ENCODE assay signal across 8 cellular contexts in the genomic region with DNA sequence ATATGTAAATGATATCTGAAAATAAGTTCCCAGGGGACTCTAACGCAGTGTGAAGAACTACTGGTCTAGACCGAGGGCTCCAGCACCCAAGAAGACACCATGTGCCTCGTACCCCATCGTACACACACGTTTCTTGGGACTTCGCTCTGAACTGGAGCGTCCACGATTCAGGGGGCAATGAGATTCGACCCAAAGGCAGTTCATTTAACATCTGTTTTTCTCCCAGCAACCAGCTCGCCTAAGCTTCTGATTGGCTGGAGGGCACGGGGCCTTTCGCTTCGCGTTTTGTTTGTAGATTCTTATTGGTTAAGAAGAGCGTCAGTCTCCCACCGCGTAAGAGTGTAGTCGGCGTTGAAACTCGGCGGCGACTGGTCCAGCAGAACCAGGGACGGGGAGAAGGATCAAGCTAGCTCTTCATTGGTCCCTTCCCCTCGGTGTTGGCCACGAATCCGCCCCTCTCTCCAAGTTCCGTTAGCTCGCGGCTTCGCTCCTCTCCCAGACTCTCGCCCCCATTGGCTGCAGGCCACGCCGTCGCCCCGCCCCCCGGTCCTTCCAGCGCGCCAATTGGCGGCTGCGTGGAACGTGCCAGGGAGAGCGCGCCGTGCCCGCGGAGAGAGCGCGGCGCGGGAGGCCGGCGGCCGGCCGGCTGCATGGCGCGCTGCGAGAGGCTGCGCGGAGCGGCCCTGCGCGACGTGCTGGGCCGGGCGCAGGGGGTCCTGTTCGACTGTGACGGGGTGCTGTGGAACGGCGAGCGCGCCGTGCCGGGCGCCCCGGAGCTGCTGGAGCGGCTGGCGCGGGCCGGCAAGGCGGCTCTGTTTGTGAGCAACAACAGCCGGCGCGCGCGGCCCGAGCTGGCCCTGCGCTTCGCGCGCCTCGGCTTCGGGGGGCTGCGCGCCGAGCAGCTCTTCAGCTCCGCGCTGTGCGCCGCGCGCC. TPM values are rescaled to one million over a fixed set of nuclear protein-coding genes. Genes with fewer than 3 reads are reported as not detected.
DNase-seq lines count a peak whose midpoint lies in the region; ATAC-seq and TF ChIP-seq lines count a peak whose summit lies in the region.

Gene PDXP, plus strand, starts transcription at position 591 of the 933 bp plus-strand sequence. Its CDS starts 60 bp downstream, at position 651.

- peaks cover 51% of the 10 kb centered on the region for H3K36me3 Mint-ChIP-seq in activated T-cell treated with anti-CD3 and anti-CD28 coated beads, Interleukin-2, amount 50 U/mL, for 24 hours (ENCODE audit: low read depth)

- 0 to 1% methylated on average over 73 to 101 of the region's 101 CpGs for WGBS in esophagus, 2 donors

- H3K9me3 Mint-ChIP-seq in activated T-cell treated with anti-CD3 and anti-CD28 coated beads, Interleukin-2, amount 50 U/mL, for 24 hours: no peaks in the 10 kb centered on the region

- DNase-seq in DMS153 treated with DMSO at 0.1 percent for 48 hours (lab: John Stamatoyannopoulos, UW; ENCODE audit: unreplicated experiment): peak; percentile 98
- peak; percentile 100 for DNase-seq in KBM-7
- DNase-seq in activated T-cell treated with anti-CD3 and anti-CD28 coated beads, Interleukin-2, amount 50 U/mL, for 24 hours: peak; percentile 99
- peak; percentile 96 to 98 for DNase-seq in stimulated activated CD8-positive, alpha-beta memory T cell treated with anti-CD3 and anti-CD28 coated beads, Interleukin-7, amount 100 ng/mL, for 1 hour (ENCODE audit: low read depth in 2 of 2)

- peak; percentile 73 for ATAC-seq in GM21717 (IDR thresholded peaks at IDR 0.05; ENCODE audit: unreplicated experiment)

- peaks cover 0 to 17% of the 10 kb centered on the region in 2 donors for H3K4me1 ChIP-seq in esophagus (ENCODE audit: control insufficient read depth in 2 of 2, insufficient read depth in 2 of 2, low read length in 1 of 2)
- peaks cover 32% of the 10 kb centered on the region for H3K4me1 ChIP-seq in mucosa of stomach (ENCODE audit: control insufficient read depth, insufficient read depth, low read length)

- peaks cover 39% of the 10 kb centered on the region for H3K4me1 Mint-ChIP-seq in activated T-cell treated with anti-CD3 and anti-CD28 coated beads, Interleukin-2, amount 50 U/mL, for 24 hours (ENCODE audit: low read depth)

- H3K36me3 ChIP-seq in esophagus (ENCODE audit: control insufficient read depth in 2 of 2, insufficient read depth in 2 of 2, low read length in 1 of 2): peaks cover 2 to 5% of the 10 kb centered on the region in 2 donors
- H3K36me3 ChIP-seq in mucosa of stomach (ENCODE audit: control insufficient read depth, insufficient read depth, low read length): peaks cover 2% of the 10 kb centered on the region

- in situ Hi-C loops in KBM-7 (cut with MboI; ENCODE audit: low pct_unique_long_range_greater_than_20kb, low sequenced_read_pairs): no loop called here

- no peaks in the 10 kb centered on the region for H3K27me3 ChIP-seq in esophagus (ENCODE audit: control insufficient read depth in 1 of 2, insufficient read depth in 2 of 2, low read length in 2 of 2)
- H3K27me3 ChIP-seq in mucosa of stomach (ENCODE audit: control insufficient read depth, insufficient read depth, low read length): no peaks in the 10 kb centered on the region

- peak within 1 kb of the TSS; percentile 89 for H3K4me3 Mint-ChIP-seq in activated T-cell treated with anti-CD3 and anti-CD28 coated beads, Interleukin-2, amount 50 U/mL, for 24 hours

- H3K9ac ChIP-seq in mucosa of stomach (ENCODE audit: low read length): peak within 1 kb of the TSS; percentile 45

- no peaks in the 10 kb centered on the region for H3K27me3 Mint-ChIP-seq in activated T-cell treated with anti-CD3 and anti-CD28 coated beads, Interleukin-2, amount 50 U/mL, for 24 hours

- peak within 1 kb of the TSS; percentile 75 to 90 for H3K27ac ChIP-seq in esophagus (ENCODE audit: low read depth in 2 of 2, low read length in 1 of 2)

- H3K4me3 ChIP-seq in esophagus (ENCODE audit: low read depth in 1 of 2, low read length in 2 of 2) (peak within 1 kb of the TSS; percentile 47 to 62), mucosa of stomach (ENCODE audit: low read length) (peak within 1 kb of the TSS; percentile 65)

- H3K9me3 ChIP-seq in esophagus (ENCODE audit: control insufficient read depth in 2 of 2, insufficient read depth in 1 of 2, low read depth in 1 of 2, low read length in 1 of 2) (no peaks in the 10 kb centered on the region), mucosa of stomach (ENCODE audit: control insufficient read depth, low read length) (no peaks in the 10 kb centered on the region)

- H3K27ac Mint-ChIP-seq in activated T-cell treated with anti-CD3 and anti-CD28 coated beads, Interleukin-2, amount 50 U/mL, for 24 hours: peak within 1 kb of the TSS; percentile 94

TF ChIP-seq in PFSK-1, 5 proteins besides CTCF, POLR2A, EP300 and RAD21:
- peak; percentile 69; the same call in 1 of the 2 replicates for TF ChIP-seq POLR2AphosphoS5 (IDR thresholded peaks at IDR 0.05; ENCODE audit: low read depth, low read length)
- TF ChIP-seq, protein P1, sequence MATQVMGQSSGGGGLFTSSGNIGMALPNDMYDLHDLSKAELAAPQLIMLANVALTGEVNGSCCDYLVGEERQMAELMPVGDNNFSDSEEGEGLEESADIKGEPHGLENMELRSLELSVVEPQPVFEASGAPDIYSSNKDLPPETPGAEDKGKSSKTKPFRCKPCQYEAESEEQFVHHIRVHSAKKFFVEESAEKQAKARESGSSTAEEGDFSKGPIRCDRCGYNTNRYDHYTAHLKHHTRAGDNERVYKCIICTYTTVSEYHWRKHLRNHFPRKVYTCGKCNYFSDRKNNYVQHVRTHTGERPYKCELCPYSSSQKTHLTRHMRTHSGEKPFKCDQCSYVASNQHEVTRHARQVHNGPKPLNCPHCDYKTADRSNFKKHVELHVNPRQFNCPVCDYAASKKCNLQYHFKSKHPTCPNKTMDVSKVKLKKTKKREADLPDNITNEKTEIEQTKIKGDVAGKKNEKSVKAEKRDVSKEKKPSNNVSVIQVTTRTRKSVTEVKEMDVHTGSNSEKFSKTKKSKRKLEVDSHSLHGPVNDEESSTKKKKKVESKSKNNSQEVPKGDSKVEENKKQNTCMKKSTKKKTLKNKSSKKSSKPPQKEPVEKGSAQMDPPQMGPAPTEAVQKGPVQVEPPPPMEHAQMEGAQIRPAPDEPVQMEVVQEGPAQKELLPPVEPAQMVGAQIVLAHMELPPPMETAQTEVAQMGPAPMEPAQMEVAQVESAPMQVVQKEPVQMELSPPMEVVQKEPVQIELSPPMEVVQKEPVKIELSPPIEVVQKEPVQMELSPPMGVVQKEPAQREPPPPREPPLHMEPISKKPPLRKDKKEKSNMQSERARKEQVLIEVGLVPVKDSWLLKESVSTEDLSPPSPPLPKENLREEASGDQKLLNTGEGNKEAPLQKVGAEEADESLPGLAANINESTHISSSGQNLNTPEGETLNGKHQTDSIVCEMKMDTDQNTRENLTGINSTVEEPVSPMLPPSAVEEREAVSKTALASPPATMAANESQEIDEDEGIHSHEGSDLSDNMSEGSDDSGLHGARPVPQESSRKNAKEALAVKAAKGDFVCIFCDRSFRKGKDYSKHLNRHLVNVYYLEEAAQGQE (IDR thresholded peaks at IDR 0.05; ENCODE audit: insufficient read depth in 1 of 2, low read depth in 2 of 2, low read length in 2 of 2): no peak

RNA-seq across cellular contexts. Expression of gene PDXP, which starts in this region (rescaled TPM):
- polyA plus RNA-seq in PFSK-1 (2012; ENCODE audit: insufficient read length, low read depth): 39.1 TPM
- 1 to 10 TPM; 1.4 to 2.2 TPM for polyA plus RNA-seq in esophagus

Comparison
In these comparisons a context has a peak if more than half of its experiments do, and no peak if none do; other contexts are left out.
1. Peak in every context shown above with its lines: DNase-seq, ATAC-seq, H3K4me3 ChIP-seq and H3K27ac ChIP-seq.